In genomic region chr1:180623579-180624347, GRCh38 we compare ENCODE assay signal across 10 cellular contexts. TPM values are rescaled to one million over a fixed set of nuclear protein-coding genes. Genes with fewer than 3 reads are reported as not detected.
DNase-seq lines count a peak whose midpoint lies in the region; ATAC-seq, FAIRE-seq and TF ChIP-seq lines count a peak whose summit lies in the region.
"Had no signal": no experiment of that assay in that cellular context is flagged by ENCODE, and none has a peak within 500 bp of the region (broad histone marks: within the 10 kb centered on the region; RNA-seq: fewer than 3 reads in every experiment).

No MANE protein-coding gene starts in this region.

- H3K36me3 ChIP-seq in HCT116 (ENCODE audit: control insufficient read depth in 1 of 2, insufficient read depth in 2 of 2, low read length in 2 of 2) (no peaks in the 10 kb centered on the region), keratinocyte (ENCODE audit: control insufficient read depth in 2 of 2, extremely low read depth in 1 of 2, insufficient read depth in 2 of 2, low read length in 2 of 2) (no peaks in the 10 kb centered on the region), OCI-LY7 (ENCODE audit: insufficient read depth, low read length) (no peaks in the 10 kb centered on the region), neuronal stem cell (replicated peaks in 1 of 2; ENCODE audit: control insufficient read depth in 2 of 2, insufficient read depth in 2 of 2, low read length in 2 of 2) (no peaks in the 10 kb centered on the region), trophoblast cell (ENCODE audit: control insufficient read depth in 1 of 2, insufficient read depth in 2 of 2, low read length in 2 of 2) (no peaks in the 10 kb centered on the region)
- H3K36me3 ChIP-seq: lower lobe of right lung had no signal

- H4K20me1 ChIP-seq in HCT116 (ENCODE audit: insufficient read depth) = no peaks in the 10 kb centered on the region
- no peaks in the 10 kb centered on the region for H4K20me1 ChIP-seq in keratinocyte (ENCODE audit: control insufficient read depth, extremely low read depth, insufficient read depth, low read length)
- H4K20me1 ChIP-seq in OCI-LY7 (ENCODE audit: insufficient read depth, low read length) = no peaks in the 10 kb centered on the region

- H3K9me2 ChIP-seq in HCT116 (ENCODE audit: insufficient read depth) (no peaks in the 10 kb centered on the region), OCI-LY7 (ENCODE audit: insufficient read depth, low read length) (no peaks in the 10 kb centered on the region)

- no peak overlapping the region for H3K4me2 ChIP-seq in HCT116 (ENCODE audit: low read length)
- H3K4me2 ChIP-seq in keratinocyte (ENCODE audit: control insufficient read depth, extremely low read depth, insufficient read depth, low read depth, low read length) = no peak overlapping the region
- H3K4me2 ChIP-seq in OCI-LY7 (ENCODE audit: low read length) = no peak overlapping the region
- no peak overlapping the region for H3K4me2 ChIP-seq in neuronal stem cell (ENCODE audit: insufficient read depth, low read length, poor library complexity, severe bottlenecking)
- H3K4me2 ChIP-seq in trophoblast cell (ENCODE audit: low read length) = no peak overlapping the region

- no peak overlapping the region for H4K12ac ChIP-seq in trophoblast cell (ENCODE audit: low read depth, low read length)

- H2AK5ac ChIP-seq in neuronal stem cell (ENCODE audit: low read depth, low read length) = no peak overlapping the region
- no peak overlapping the region for H2AK5ac ChIP-seq in trophoblast cell (ENCODE audit: low read length)

- TF ChIP-seq POLR2A in HCT116 (IDR thresholded peaks at IDR 0.05; ENCODE audit: borderline replicate concordance, extremely low read depth, insufficient read depth, insufficient read length) = no peak

- H3K23ac ChIP-seq in neuronal stem cell (ENCODE audit: low read depth, low read length, poor library complexity) (no peak overlapping the region), trophoblast cell (ENCODE audit: low read length) (no peak overlapping the region)

- H3K79me1 ChIP-seq in neuronal stem cell (ENCODE audit: low read depth, low read length) (no peaks in the 10 kb centered on the region), trophoblast cell (ENCODE audit: low read length) (no peaks in the 10 kb centered on the region)

- H3K14ac ChIP-seq in neuronal stem cell (ENCODE audit: low read length) (no peak overlapping the region), trophoblast cell (ENCODE audit: low read length) (no peak overlapping the region)

- dilution Hi-C loops in keratinocyte (cut with MboI; ENCODE audit: extremely low pct_ligation_motif_present, low sequenced_read_pairs) = no loop called here

- H3K9me3 ChIP-seq in HCT116 (ENCODE audit: control insufficient read depth in 1 of 2, insufficient read depth in 1 of 2, low read depth in 1 of 2, low read length in 2 of 2) (no peaks in the 10 kb centered on the region), keratinocyte (ENCODE audit: control insufficient read depth, low read depth, low read length) (no peaks in the 10 kb centered on the region), OCI-LY7 (ENCODE audit: low read length) (no peaks in the 10 kb centered on the region), neuronal stem cell (replicated peaks in 1 of 2; ENCODE audit: control insufficient read depth in 2 of 2, insufficient read depth in 1 of 2, low read depth in 1 of 2, low read length in 2 of 2) (no peaks in the 10 kb centered on the region), trophoblast cell (ENCODE audit: insufficient read depth, low read depth, low read length) (no peaks in the 10 kb centered on the region)
- H3K9me3 ChIP-seq: lower lobe of right lung had no signal

- peak; percentile 42 for TF ChIP-seq CTCF in AG09309 (IDR thresholded peaks at IDR 0.05; ENCODE audit: control insufficient read depth, insufficient read depth, low read depth, low read length, missing control alignments)
- peak; percentile 19 to 35 (median 31); a peak in 4 of 6 replicates for TF ChIP-seq CTCF in HCT116 (IDR thresholded peaks at IDR 0.05 in 2 of 3, conservative IDR thresholded peaks at IDR 0.05 in 1 of 3; ENCODE audit: borderline replicate concordance in 1 of 3, insufficient read depth in 1 of 3, low read depth in 2 of 3, low read length in 2 of 3)
- TF ChIP-seq CTCF in keratinocyte (optimal IDR thresholded peaks at IDR 0.05 in 1 of 3, IDR thresholded peaks at IDR 0.05 in 1 of 3, conservative IDR thresholded peaks at IDR 0.05 in 1 of 3; ENCODE audit: extremely low read depth in 1 of 3, insufficient read depth in 2 of 3, low read length in 3 of 3) = peak; percentile 24 to 45 (median 30)
- no peak; the same call in 1 of the 2 replicates for TF ChIP-seq CTCF in OCI-LY7 (conservative IDR thresholded peaks at IDR 0.05; ENCODE audit: low read length)

- RAD21 ChIA-PET in HCT116 (lab: Charles Lee; ENCODE audit: low non-redundant PET in 1 of 2, low total read pairs in 2 of 2, uncharacterized antibody in 2 of 2, unreplicated experiment in 2 of 2) = no interaction called here

- WGBS in neuronal stem cell (ENCODE audit: extremely low coverage in 2 of 2, insufficient read length in 2 of 2, insufficient replicate concordance in 1 of 2), 2 donors = no CpG with 5 or more reads among the region's 3 CpGs
- no CpG with 5 or more reads among the region's 3 CpGs for WGBS in trophoblast cell (ENCODE audit: extremely low coverage, insufficient coverage, insufficient read length)

- intact Hi-C loops in HCT116 (cut with micrococcal nuclease) (no loop called here), OCI-LY7 (cut with micrococcal nuclease; ENCODE audit: unreplicated experiment) (no loop called here)

- H2BK12ac ChIP-seq in neuronal stem cell (ENCODE audit: low read length) (no peak overlapping the region), trophoblast cell (ENCODE audit: low read length) (no peak overlapping the region)

- H3K27me3 ChIP-seq in HCT116 (ENCODE audit: insufficient read depth, low read length) (no peaks in the 10 kb centered on the region), keratinocyte (ENCODE audit: control insufficient read depth, extremely low read depth, insufficient read depth, low read length) (no peaks in the 10 kb centered on the region), neuronal stem cell (ENCODE audit: control insufficient read depth in 3 of 3, insufficient read depth in 3 of 3, low read depth in 1 of 3, low read length in 3 of 3) (no peaks in the 10 kb centered on the region), trophoblast cell (ENCODE audit: insufficient read depth, low read length) (no peaks in the 10 kb centered on the region)

- H3K4me3 ChIP-seq in AG09309 (ENCODE audit: control insufficient read depth, low read depth, low read length) (no peak overlapping the region), HCT116 (replicated peaks in 1 of 2; ENCODE audit: low read depth in 1 of 2, low read length in 2 of 2) (no peak overlapping the region), keratinocyte (ENCODE audit: control insufficient read depth in 2 of 3, extremely low read depth in 1 of 3, insufficient read depth in 2 of 3, low read depth in 1 of 3, low read length in 3 of 3) (no peak overlapping the region), OCI-LY7 (ENCODE audit: low read depth, low read length, poor library complexity, severe bottlenecking) (no peak overlapping the region), neuronal stem cell (ENCODE audit: low read length in 2 of 2) (no peak overlapping the region), trophoblast cell (ENCODE audit: low read depth, low read length) (no peak overlapping the region)
- H3K4me3 ChIP-seq: lower lobe of right lung had no signal

- POLR2A ChIA-PET in HCT116 (lab: Charles Lee) (no interaction called here), OCI-LY7 (lab: Charles Lee) (no interaction called here)

- no peaks in the 10 kb centered on the region for H3K79me2 ChIP-seq in HCT116 (ENCODE audit: insufficient read depth, low read length)
- H3K79me2 ChIP-seq in keratinocyte (ENCODE audit: control insufficient read depth, insufficient read depth, low read length) = no peaks in the 10 kb centered on the region
- no peaks in the 10 kb centered on the region for H3K79me2 ChIP-seq in OCI-LY7 (ENCODE audit: insufficient read depth, low read depth, low read length)
- H3K79me2 ChIP-seq in trophoblast cell (ENCODE audit: control insufficient read depth, insufficient read depth, low read length, poor library complexity) = no peaks in the 10 kb centered on the region

- H2AFZ ChIP-seq in HCT116 (ENCODE audit: low read depth, low read length, poor library complexity, severe bottlenecking) (no peak overlapping the region), keratinocyte (ENCODE audit: control insufficient read depth, low read length) (no peak overlapping the region), OCI-LY7 (ENCODE audit: low read length) (no peak overlapping the region), neuronal stem cell (ENCODE audit: low read length) (no peak overlapping the region), trophoblast cell (ENCODE audit: insufficient read depth, low read length, poor library complexity) (no peak overlapping the region)

- DNase-seq in AG09309 (ENCODE audit: low read depth) (no peak), HCT116 (ENCODE audit: low read depth, low spot score) (no peak), astrocyte of the hippocampus (ENCODE audit: low read depth, low spot score) (peak; percentile 50), keratinocyte (ENCODE audit: low read depth, low spot score) (no peak), OCI-LY7 (ENCODE audit: low spot score) (no peak), neuronal stem cell (ENCODE audit: low spot score) (no peak), trophoblast cell (no peak)
- DNase-seq: lower lobe of right lung; stimulated activated CD8-positive, alpha-beta memory T cell treated with anti-CD3 and anti-CD28 coated beads, Interleukin-4, amount 100 ng/mL, for 48 hours had no signal

- no peak overlapping the region for H2BK15ac ChIP-seq in neuronal stem cell (ENCODE audit: low read length)

- no peak overlapping the region for H3K27ac ChIP-seq in HCT116 (ENCODE audit: low read depth, low read length)
- H3K27ac ChIP-seq in keratinocyte (ENCODE audit: control insufficient read depth, insufficient read depth, low read length) = no peak overlapping the region
- no peak overlapping the region for H3K27ac ChIP-seq in OCI-LY7 (ENCODE audit: low read depth, low read length, poor library complexity, severe bottlenecking)
- H3K27ac ChIP-seq in neuronal stem cell (replicated peaks; ENCODE audit: low read length) = no peak overlapping the region
- no peak overlapping the region for H3K27ac ChIP-seq in trophoblast cell (ENCODE audit: low read depth, low read length)
- H3K27ac ChIP-seq: lower lobe of right lung had no signal

- H4K91ac ChIP-seq in neuronal stem cell (ENCODE audit: low read depth, low read length, poor library complexity) = no peak overlapping the region
- H4K91ac ChIP-seq in trophoblast cell (ENCODE audit: low read depth, low read length) = no peak overlapping the region

- H2BK120ac ChIP-seq in neuronal stem cell (ENCODE audit: low read depth, low read length) (no peak overlapping the region), trophoblast cell (ENCODE audit: insufficient read depth, low read length, poor library complexity) (no peak overlapping the region)

- H3K9me1 ChIP-seq in keratinocyte (ENCODE audit: control insufficient read depth, extremely low read depth, insufficient read depth, low read length) = no peaks in the 10 kb centered on the region

- peak; percentile 31; the same call in 1 of the 2 replicates for TF ChIP-seq RAD21 in HCT116 (IDR thresholded peaks at IDR 0.05; ENCODE audit: low read depth)

- no peak for FAIRE-seq in keratinocyte (lab: Jason Lieb, UNC)

- H3K18ac ChIP-seq in neuronal stem cell (ENCODE audit: low read length) = no peak overlapping the region
- no peak overlapping the region for H3K18ac ChIP-seq in trophoblast cell (ENCODE audit: low read length)

- H2BK5ac ChIP-seq in neuronal stem cell (ENCODE audit: low read length) = no peak overlapping the region
- H2BK5ac ChIP-seq in trophoblast cell (ENCODE audit: low read depth, low read length, poor library complexity) = no peak overlapping the region

- no peak overlapping the region for H3K4ac ChIP-seq in neuronal stem cell (ENCODE audit: low read length)
- no peak overlapping the region for H3K4ac ChIP-seq in trophoblast cell (ENCODE audit: low read depth, low read length)

- H3K9ac ChIP-seq in HCT116 (ENCODE audit: low read length) (no peak overlapping the region), keratinocyte (ENCODE audit: control insufficient read depth, extremely low read depth, insufficient read depth, low read length) (no peak overlapping the region), neuronal stem cell (ENCODE audit: low read depth, low read length, poor library complexity) (no peak overlapping the region), trophoblast cell (ENCODE audit: low read length) (no peak overlapping the region)

- H4K8ac ChIP-seq in neuronal stem cell (ENCODE audit: low read depth, low read length) = no peak overlapping the region
- no peak overlapping the region for H4K8ac ChIP-seq in trophoblast cell (ENCODE audit: low read depth, low read length)

- CTCF ChIA-PET in HCT116 (lab: Charles Lee) = interaction anchor here (1.0 kb wide), 1 partner anchor 239 kb away, joined by 3 read pairs; no protein-coding TSS in a partner anchor
- CTCF ChIA-PET in OCI-LY7 (lab: Charles Lee; ENCODE audit: unreplicated experiment) = no interaction called here

- H3K4me1 ChIP-seq in HCT116 (ENCODE audit: control insufficient read depth in 1 of 2, insufficient read depth in 2 of 2, low read length in 2 of 2) = no peaks in the 10 kb centered on the region
- H3K4me1 ChIP-seq in keratinocyte (ENCODE audit: control insufficient read depth, extremely low read depth, insufficient read depth, low read length) = no peaks in the 10 kb centered on the region
- H3K4me1 ChIP-seq in OCI-LY7 (ENCODE audit: insufficient read depth, low read length, poor library complexity, severe bottlenecking) = no peaks in the 10 kb centered on the region
- no peaks in the 10 kb centered on the region for H3K4me1 ChIP-seq in neuronal stem cell (ENCODE audit: control insufficient read depth in 2 of 2, insufficient read depth in 1 of 2, low read depth in 1 of 2, low read length in 2 of 2)
- H3K4me1 ChIP-seq in trophoblast cell (ENCODE audit: control insufficient read depth in 1 of 2, insufficient read depth in 2 of 2, low read length in 2 of 2) = no peaks in the 10 kb centered on the region
- H3K4me1 ChIP-seq: lower lobe of right lung had no signal

- ATAC-seq in HCT116 (peak; percentile 66), GM21390 (IDR thresholded peaks at IDR 0.05; ENCODE audit: unreplicated experiment) (no peak)
- ATAC-seq: lower lobe of right lung had no signal

- BruUV-seq in HCT116 (replicated peaks; lab: Mats Ljungman, UMichigan) (no TSS peak), OCI-LY7 (replicated peaks; lab: Mats Ljungman, UMichigan) (no TSS peak)

RNA-seq across cellular contexts. Expression of gene XPR1, which starts 8.1 kb away (rescaled TPM):
- total RNA-seq in HCT116 (2021; ENCODE audit: unreplicated experiment) (19.9 TPM), OCI-LY7 (2022) (17.2 and 18.2 TPM in 2 replicates)
- polyA plus RNA-seq in HCT116 (2012) = 6.9 and 9.3 TPM in 2 replicates
- polyA plus RNA-seq in keratinocyte = 22.7 to 40.0 TPM (median 31.1 TPM) in 3 replicates
- 7.3 TPM for polyA plus RNA-seq in keratinocyte (2011; ENCODE audit: low read depth)
- polyA plus RNA-seq in keratinocyte (2011; cell fraction: cytosol; rRNA removed) = 17.2 and 30.4 TPM in 2 replicates
- polyA plus RNA-seq in keratinocyte (2011; cell fraction: nucleus; rRNA removed) = 34.2 TPM in 2 replicates
- polyA plus RNA-seq in keratinocyte (2012; ENCODE audit: low replicate concordance) = 7.3 and 23.0 TPM in 2 replicates
- polyA minus RNA-seq in keratinocyte = 45.4 to 72.1 TPM (median 49.4 TPM) in 3 replicates
- 40.1 TPM for polyA minus RNA-seq in keratinocyte (2011; cell fraction: cytosol; rRNA and poly(A)+ RNA removed)
- 38.6 and 86.7 TPM in 2 replicates for polyA minus RNA-seq in keratinocyte (2011; cell fraction: nucleus; rRNA and poly(A)+ RNA removed)
- 8.6 and 9.0 TPM in 2 replicates for total RNA-seq in OCI-LY7 (2014; rRNA removed; shearing (Covaris generic))
- 45.8 TPM for polyA plus RNA-seq in neuronal stem cell (2013, experiment 1 of 2)
- polyA plus RNA-seq in neuronal stem cell (2013, experiment 2 of 2) = 46.5 TPM
- polyA plus RNA-seq in trophoblast cell (2013) = 26.3 and 26.6 TPM in 2 replicates
